ENCODE assay signal across 20 cellular contexts in the genomic region with DNA sequence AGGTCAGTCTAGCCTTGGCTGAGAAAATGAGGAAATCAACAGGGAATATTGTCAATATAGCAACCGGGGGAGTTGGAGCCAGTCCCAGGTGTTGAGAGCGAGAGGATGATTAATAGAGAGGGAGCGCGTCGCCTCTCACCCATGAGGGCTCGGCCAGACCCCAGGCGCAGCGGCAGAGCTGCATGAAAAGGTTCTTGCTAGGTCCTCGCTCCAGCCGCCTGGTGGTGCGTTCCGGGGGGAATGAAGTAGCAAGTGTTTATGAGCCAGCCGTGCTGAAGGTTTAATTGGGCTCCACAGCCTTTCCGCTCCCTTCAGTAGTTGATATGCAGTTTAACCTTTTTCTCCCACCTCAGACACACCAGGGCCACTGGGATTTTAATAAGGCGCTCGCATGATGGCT.
DNase-seq lines count a peak whose midpoint lies in the region; TF ChIP-seq lines count a peak whose summit lies in the region.
"Had no signal": no experiment of that assay in that cellular context is flagged by ENCODE, and none has a peak within 500 bp of the region (broad histone marks: within the 10 kb centered on the region; RNA-seq: fewer than 3 reads in every experiment).

No MANE protein-coding gene starts in this region.

- H3K27ac Mint-ChIP-seq in activated CD4-positive, alpha-beta T cell treated with anti-CD3 and anti-CD28 coated beads, Interleukin-2, amount 10 ng/mL, durations not matched to agents 7 days and 5 days, result no peak overlapping the region
- H3K27ac Mint-ChIP-seq: activated B cell treated with CpG ODN at 0.5 μM for 24 hours; activated naive CD8-positive, alpha-beta T cell treated with anti-CD3 and anti-CD28 coated beads for 36 hours; CD4-positive, alpha-beta memory T cell had no signal

- no peaks in the 10 kb centered on the region for H3K27me3 Mint-ChIP-seq in activated CD4-positive, alpha-beta T cell treated with anti-CD3 and anti-CD28 coated beads, Interleukin-2, amount 10 ng/mL, durations not matched to agents 7 days and 5 days
- H3K27me3 Mint-ChIP-seq: activated B cell treated with CpG ODN at 0.5 μM for 24 hours; CD4-positive, alpha-beta memory T cell had no signal

- no peak overlapping the region for H3K4me3 Mint-ChIP-seq in activated CD4-positive, alpha-beta T cell treated with anti-CD3 and anti-CD28 coated beads, Interleukin-2, amount 10 ng/mL, durations not matched to agents 7 days and 5 days
- H3K4me3 Mint-ChIP-seq: activated B cell treated with CpG ODN at 0.5 μM for 24 hours; activated naive CD8-positive, alpha-beta T cell treated with anti-CD3 and anti-CD28 coated beads for 36 hours; CD4-positive, alpha-beta memory T cell had no signal

- TF ChIP-seq POLR2A in erythroblast (IDR thresholded peaks at IDR 0.05; ENCODE audit: low read length), result no peak

- intact Hi-C loops in posterior vena cava (cut with DNase I), result no loop called here

- no peaks in the 10 kb centered on the region for H3K4me1 Mint-ChIP-seq in activated CD4-positive, alpha-beta T cell treated with anti-CD3 and anti-CD28 coated beads, Interleukin-2, amount 10 ng/mL, durations not matched to agents 7 days and 5 days
- H3K4me1 Mint-ChIP-seq: activated B cell treated with CpG ODN at 0.5 μM for 24 hours; activated naive CD8-positive, alpha-beta T cell treated with anti-CD3 and anti-CD28 coated beads for 36 hours; CD4-positive, alpha-beta memory T cell had no signal

- CTCF ChIA-PET in activated CD4-positive, alpha-beta T cell treated with anti-CD3 and anti-CD28 coated beads, Interleukin-2, amount 10 ng/mL, durations not matched to agents 7 days and 5 days (lab: Charles Lee), result no interaction called here

- POLR2A ChIA-PET in activated CD4-positive, alpha-beta T cell treated with anti-CD3 and anti-CD28 coated beads, Interleukin-2, amount 10 ng/mL, durations not matched to agents 7 days and 5 days (lab: Charles Lee), result no interaction called here

- DNase-seq in DMS 273 (lab: John Stamatoyannopoulos, UW; ENCODE audit: unreplicated experiment) (peak; percentile 1), DMS 273 treated with DMSO at 0.1 percent for 48 hours (lab: John Stamatoyannopoulos, UW) (no peak), NCI-H2029 (lab: John Stamatoyannopoulos, UW) (peak; percentile 37), NCI-H774 (lab: John Stamatoyannopoulos, UW) (peak; percentile 73), posterior vena cava (ENCODE audit: low spot score) (peak; percentile 65), HuH-7.5 (ENCODE audit: low spot score) (no peak), erythroblast (lab: John Stamatoyannopoulos, UW) (no peak)
- no peak for DNase-seq in activated CD4-positive, alpha-beta T cell treated with anti-CD3 and anti-CD28 coated beads, Interleukin-2, amount 10 ng/mL, durations not matched to agents 7 days and 5 days
- DNase-seq: activated B cell treated with CpG ODN at 0.5 μM for 24 hours; activated CD4-positive, alpha-beta T cell treated with anti-CD3 and anti-CD28 coated beads, Interleukin-2, amount 50 U/mL, for 48 hours; activated effector memory CD4-positive, alpha-beta T cell treated with Interleukin-2 at 50 U/mL for 16 hours; activated naive CD8-positive, alpha-beta T cell treated with anti-CD3 and anti-CD28 coated beads for 36 hours; CD4-positive, alpha-beta memory T cell; left cardiac atrium; NCI-H2081 treated with DMSO at 0.1 percent for 48 hours; NCI-H526; psoas muscle; stimulated activated CD4-positive, alpha-beta T cell treated with anti-CD3 and anti-CD28 coated beads, Interleukin-1b, Interleukin-23, amount 100 ng/mL, for 48 hours; T-helper 9 cell; transverse colon had no signal

- no peaks in the 10 kb centered on the region for H3K36me3 Mint-ChIP-seq in activated CD4-positive, alpha-beta T cell treated with anti-CD3 and anti-CD28 coated beads, Interleukin-2, amount 10 ng/mL, durations not matched to agents 7 days and 5 days (ENCODE audit: low read depth)
- H3K36me3 Mint-ChIP-seq: activated naive CD8-positive, alpha-beta T cell treated with anti-CD3 and anti-CD28 coated beads for 36 hours; CD4-positive, alpha-beta memory T cell had no signal

- peaks cover 2% of the 10 kb centered on the region for H3K9me3 Mint-ChIP-seq in activated CD4-positive, alpha-beta T cell treated with anti-CD3 and anti-CD28 coated beads, Interleukin-2, amount 10 ng/mL, durations not matched to agents 7 days and 5 days
- H3K9me3 Mint-ChIP-seq: activated B cell treated with CpG ODN at 0.5 μM for 24 hours; activated naive CD8-positive, alpha-beta T cell treated with anti-CD3 and anti-CD28 coated beads for 36 hours had no signal

Comparison
In these comparisons a context has a peak if more than half of its experiments do, and no peak if none do; other contexts are left out.
1. DNase-seq: peak in DMS 273 (single experiment), NCI-H2029 (single experiment), NCI-H774 (single experiment) and posterior vena cava (single experiment); none in DMS 273 treated with DMSO at 0.1 percent for 48 hours (single experiment), activated CD4-positive, alpha-beta T cell treated with anti-CD3 and anti-CD28 coated beads, Interleukin-2, amount 10 ng/mL, durations not matched to agents 7 days and 5 days (single experiment), HuH-7.5 (single experiment) and erythroblast (0 of 2).